Comparison of ENCODE assay signal across 20 cellular contexts in genomic region chr12:131413006-131413405, GRCh38.
"Had no signal": no experiment of that assay in that cellular context is flagged by ENCODE, and none has a peak within 500 bp of the region (broad histone marks: within the 10 kb centered on the region; RNA-seq: fewer than 3 reads in every experiment).

No MANE protein-coding gene starts in this region.

- H3K4me2 ChIP-seq: hepatocyte, smooth muscle cell had no signal

- H2AFZ ChIP-seq: hepatocyte had no signal

- H3K27ac ChIP-seq: esophagus muscularis mucosa, foreskin keratinocyte, gastroesophageal sphincter, heart left ventricle, hepatocyte, prostate gland, right atrium auricular region, testis, tibial artery had no signal

- DNase-seq: dermis blood vessel endothelial cell; effector memory CD4-positive, alpha-beta T cell; foreskin keratinocyte; heart left ventricle; kidney; mesenchymal stem cell; mucosa of descending colon; naive B cell; stimulated activated CD4-positive, alpha-beta T cell treated with anti-CD3 and anti-CD28 coated beads, Interleukin-2, amount 100 ng/mL, for 24 hours; stimulated activated CD4-positive, alpha-beta T cell treated with anti-CD3 and anti-CD28 coated beads, Interleukin-4, amount 100 ng/mL, for 24 hours; stimulated activated naive CD4-positive, alpha-beta T cell treated with Interleukin-2 at 50 U/mL for 16 hours; substantia nigra; testis had no signal

- H3K4me1 ChIP-seq: esophagus muscularis mucosa, foreskin keratinocyte, gastroesophageal sphincter, heart left ventricle, prostate gland, right atrium auricular region, tibial artery had no signal

- H3K9me3 ChIP-seq: esophagus muscularis mucosa, gastroesophageal sphincter, heart left ventricle, mucosa of descending colon, prostate gland, right atrium auricular region, testis, tibial artery had no signal

- H3K27me3 ChIP-seq: foreskin keratinocyte, hepatocyte, right atrium auricular region, testis had no signal

- H3K4me3 ChIP-seq: esophagus muscularis mucosa, gastroesophageal sphincter, heart left ventricle, hepatocyte, mucosa of descending colon, prostate gland, right atrium auricular region, smooth muscle cell, testis, tibial artery had no signal

- H3K36me3 ChIP-seq: esophagus muscularis mucosa, gastroesophageal sphincter, heart left ventricle, prostate gland, right atrium auricular region, tibial artery had no signal
